ENCODE assay signal across 8 cellular contexts in the genomic region with DNA sequence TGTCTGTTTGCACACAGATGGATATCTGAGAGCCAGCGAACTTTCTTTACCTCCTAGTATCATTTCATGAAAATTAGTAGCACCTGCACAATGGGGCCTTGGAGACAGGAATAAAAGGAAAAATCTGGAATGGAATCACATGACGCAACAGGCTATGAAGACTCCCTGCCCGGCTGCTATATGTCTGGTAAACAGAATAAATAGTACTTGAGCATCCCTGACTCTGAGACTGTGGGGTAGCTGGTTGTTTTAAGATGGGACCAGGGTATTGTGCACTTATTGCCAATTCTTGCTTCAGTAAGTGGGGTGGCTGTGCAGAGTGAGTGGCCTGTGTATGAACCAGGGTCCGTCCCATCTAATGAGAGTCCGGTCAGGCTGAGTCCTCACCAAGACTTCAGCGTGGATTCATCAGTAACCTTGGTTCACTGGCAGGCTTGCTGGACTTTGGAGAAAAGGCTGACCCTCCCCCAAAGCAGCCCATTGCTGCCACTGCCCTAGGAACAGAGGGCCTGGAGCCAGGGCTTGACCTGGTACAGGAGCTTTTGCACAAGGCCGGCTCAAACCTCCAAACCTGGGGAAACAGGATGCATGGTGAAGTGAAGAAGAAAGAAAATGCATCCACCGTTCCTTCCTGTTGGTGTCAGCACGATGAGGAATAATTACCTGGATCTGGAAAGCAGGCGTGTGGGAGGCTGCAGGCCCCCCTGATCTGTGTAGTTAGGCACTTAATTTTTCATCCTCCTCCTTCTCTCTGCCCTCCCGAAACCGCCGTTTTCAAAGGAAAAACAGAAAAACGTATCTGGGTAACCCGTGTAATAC.
A peak's percentile ranks its signal among the peaks of the same experiment; 100 is the strongest.
DNase-seq lines count a peak whose midpoint lies in the region; ATAC-seq and TF ChIP-seq lines count a peak whose summit lies in the region.
"Had no signal": no experiment of that assay in that cellular context is flagged by ENCODE, and none has a peak within 500 bp of the region (broad histone marks: within the 10 kb centered on the region; RNA-seq: fewer than 3 reads in every experiment).

No MANE protein-coding gene starts in this region.

- peak overlapping the region; percentile 85 for H3K4me3 Mint-ChIP-seq in activated naive CD8-positive, alpha-beta T cell treated with anti-CD3 and anti-CD28 coated beads for 36 hours

- H3K9me3 ChIP-seq in KOPT-K1 (ENCODE audit: insufficient read depth, low read length, poor library complexity, severe bottlenecking): no peaks in the 10 kb centered on the region
- no peaks in the 10 kb centered on the region for H3K9me3 ChIP-seq in left lung
- H3K9me3 ChIP-seq in stomach: no peaks in the 10 kb centered on the region

- TF ChIP-seq POLR2A in stomach (IDR thresholded peaks at IDR 0.05): no peak

- DNase-seq in activated naive CD8-positive, alpha-beta T cell treated with anti-CD3 and anti-CD28 coated beads for 36 hours: no peak
- DNase-seq in left lung (no peak), stomach (no peak), NCI-H446 treated with DMSO at 0.1 percent for 48 hours (lab: John Stamatoyannopoulos, UW) (no peak), SW480 (ENCODE audit: low spot score) (no peak)
- DNase-seq in stimulated activated CD4-positive, alpha-beta T cell treated with anti-CD3 and anti-CD28 coated beads, Interleukin-4, amount 100 ng/mL, for 1 hour: no peak

- intact Hi-C loops in left lung (cut with DNase I): loop anchor here in 1 of 2 donors (10.0 kb wide), 1 partner anchor 313 kb away; no protein-coding TSS in a partner anchor
- intact Hi-C loops in stomach (cut with DNase I; ENCODE audit: low total_unique reads): no loop called here

- H3K36me3 ChIP-seq in KOPT-K1 (ENCODE audit: insufficient read depth, low read length) (no peaks in the 10 kb centered on the region), left lung (peaks cover 0 to 5% of the 10 kb centered on the region in 2 donors), stomach (peaks cover 0 to 5% (median 0%) of the 10 kb centered on the region in 4 donors)

- TF ChIP-seq EP300 in stomach (IDR thresholded peaks at IDR 0.05): no peak

- H3K27me3 ChIP-seq in left lung (no peaks in the 10 kb centered on the region), stomach (no peaks in the 10 kb centered on the region)

- H3K27me3 Mint-ChIP-seq in activated naive CD8-positive, alpha-beta T cell treated with anti-CD3 and anti-CD28 coated beads for 36 hours: no peaks in the 10 kb centered on the region

- peak overlapping the region; percentile 87 for H3K27ac ChIP-seq in KOPT-K1 (ENCODE audit: low read depth, low read length, poor library complexity, severe bottlenecking)
- peak overlapping the region; percentile 97 for H3K27ac ChIP-seq in left lung
- H3K27ac ChIP-seq in stomach: peak overlapping the region; percentile 10 to 96 (median 96)
- H3K27ac ChIP-seq: KMS-11 had no signal

- H3K4me3 ChIP-seq in left lung: peak overlapping the region in 1 of 2 donors; percentile 52
- peak overlapping the region in 1 of 4 donors; percentile 26 for H3K4me3 ChIP-seq in stomach

- peaks cover 19% of the 10 kb centered on the region for H3K36me3 Mint-ChIP-seq in activated naive CD8-positive, alpha-beta T cell treated with anti-CD3 and anti-CD28 coated beads for 36 hours

- TF ChIP-seq CTCF in left lung (IDR thresholded peaks at IDR 0.05) (no peak), stomach (IDR thresholded peaks at IDR 0.05) (no peak)

- peaks cover 36 to 66% of the 10 kb centered on the region in 2 donors for H3K4me1 ChIP-seq in left lung
- H3K4me1 ChIP-seq in stomach: peaks cover 36 to 65% (median 50%) of the 10 kb centered on the region in 4 donors

- no peaks in the 10 kb centered on the region for H3K9me3 Mint-ChIP-seq in activated naive CD8-positive, alpha-beta T cell treated with anti-CD3 and anti-CD28 coated beads for 36 hours

- WGBS in stomach, 5 donors: 66 to 79% (median 74%) methylated on average over 15 of the region's 15 CpGs

- peak overlapping the region; percentile 95 for H3K27ac Mint-ChIP-seq in activated naive CD8-positive, alpha-beta T cell treated with anti-CD3 and anti-CD28 coated beads for 36 hours

- peaks cover 57% of the 10 kb centered on the region for H3K4me1 Mint-ChIP-seq in activated naive CD8-positive, alpha-beta T cell treated with anti-CD3 and anti-CD28 coated beads for 36 hours

- no peak for ATAC-seq in left lung
